8 cellular contexts compared by ENCODE assay signal in the genomic region with DNA sequence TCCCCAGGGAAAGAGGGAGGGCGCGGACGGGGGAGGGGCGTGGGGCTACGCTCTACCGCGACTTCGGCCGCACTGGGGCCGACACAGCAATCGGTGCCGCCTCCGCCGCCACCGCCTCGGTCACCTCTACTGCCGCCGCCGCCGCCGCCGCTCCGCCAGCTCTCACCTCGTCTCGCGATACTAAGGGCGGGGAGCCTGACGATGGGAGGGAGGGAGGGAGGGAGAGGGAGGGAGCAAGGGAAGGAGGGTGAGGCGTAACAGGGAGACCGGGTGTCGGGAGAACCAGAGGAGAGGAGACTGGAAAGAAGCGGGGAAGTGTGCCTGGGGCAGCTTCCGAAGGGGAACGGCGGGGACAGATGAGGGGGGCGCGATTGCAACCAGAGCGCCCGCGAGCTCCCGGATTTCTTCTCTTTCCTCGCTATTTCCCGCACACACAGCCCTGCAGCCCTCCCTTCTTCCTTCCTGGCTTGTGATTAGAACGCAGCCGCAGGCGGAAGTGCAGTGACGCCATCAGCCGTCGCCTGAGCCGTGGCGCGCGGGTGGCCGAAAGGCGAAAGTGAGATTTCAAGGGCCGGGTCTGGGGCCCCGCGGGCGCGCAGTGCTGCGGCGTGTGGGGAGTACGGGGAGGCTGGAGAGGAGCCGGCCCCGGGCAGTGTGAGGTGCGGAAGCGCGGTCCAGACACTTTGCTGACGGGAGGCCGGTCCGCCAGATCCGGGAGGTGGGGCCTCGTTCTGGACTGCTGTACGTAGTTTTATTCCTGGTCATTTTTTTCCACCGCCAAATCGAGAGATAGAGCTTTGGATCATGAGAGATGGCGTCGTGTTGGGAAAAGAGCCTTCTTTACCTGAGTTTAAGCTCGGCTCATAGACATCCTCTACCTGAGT.
DNase-seq lines count a peak whose midpoint lies in the region; ATAC-seq and TF ChIP-seq lines count a peak whose summit lies in the region.

A gene with protein sequence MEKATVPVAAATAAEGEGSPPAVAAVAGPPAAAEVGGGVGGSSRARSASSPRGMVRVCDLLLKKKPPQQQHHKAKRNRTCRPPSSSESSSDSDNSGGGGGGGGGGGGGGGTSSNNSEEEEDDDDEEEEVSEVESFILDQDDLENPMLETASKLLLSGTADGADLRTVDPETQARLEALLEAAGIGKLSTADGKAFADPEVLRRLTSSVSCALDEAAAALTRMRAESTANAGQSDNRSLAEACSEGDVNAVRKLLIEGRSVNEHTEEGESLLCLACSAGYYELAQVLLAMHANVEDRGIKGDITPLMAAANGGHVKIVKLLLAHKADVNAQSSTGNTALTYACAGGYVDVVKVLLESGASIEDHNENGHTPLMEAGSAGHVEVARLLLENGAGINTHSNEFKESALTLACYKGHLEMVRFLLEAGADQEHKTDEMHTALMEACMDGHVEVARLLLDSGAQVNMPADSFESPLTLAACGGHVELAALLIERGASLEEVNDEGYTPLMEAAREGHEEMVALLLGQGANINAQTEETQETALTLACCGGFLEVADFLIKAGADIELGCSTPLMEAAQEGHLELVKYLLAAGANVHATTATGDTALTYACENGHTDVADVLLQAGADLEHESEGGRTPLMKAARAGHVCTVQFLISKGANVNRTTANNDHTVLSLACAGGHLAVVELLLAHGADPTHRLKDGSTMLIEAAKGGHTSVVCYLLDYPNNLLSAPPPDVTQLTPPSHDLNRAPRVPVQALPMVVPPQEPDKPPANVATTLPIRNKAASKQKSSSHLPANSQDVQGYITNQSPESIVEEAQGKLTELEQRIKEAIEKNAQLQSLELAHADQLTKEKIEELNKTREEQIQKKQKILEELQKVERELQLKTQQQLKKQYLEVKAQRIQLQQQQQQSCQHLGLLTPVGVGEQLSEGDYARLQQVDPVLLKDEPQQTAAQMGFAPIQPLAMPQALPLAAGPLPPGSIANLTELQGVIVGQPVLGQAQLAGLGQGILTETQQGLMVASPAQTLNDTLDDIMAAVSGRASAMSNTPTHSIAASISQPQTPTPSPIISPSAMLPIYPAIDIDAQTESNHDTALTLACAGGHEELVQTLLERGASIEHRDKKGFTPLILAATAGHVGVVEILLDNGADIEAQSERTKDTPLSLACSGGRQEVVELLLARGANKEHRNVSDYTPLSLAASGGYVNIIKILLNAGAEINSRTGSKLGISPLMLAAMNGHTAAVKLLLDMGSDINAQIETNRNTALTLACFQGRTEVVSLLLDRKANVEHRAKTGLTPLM (N-terminal part only) (minus strand): TSS at position 131 of the 884 bp plus-strand sequence. CDS start 130 bp downstream, at position 1.

- H3K4me1 Mint-ChIP-seq in central memory CD8-positive, alpha-beta T cell, result peaks cover 58% of the 10 kb centered on the region

- peak; percentile 82 for DNase-seq in AG09319 (ENCODE audit: extremely low read depth, low read depth)
- peak; percentile 52 for DNase-seq in NCI-H345 treated with DMSO at 0.1 percent for 48 hours (lab: John Stamatoyannopoulos, UW; ENCODE audit: unreplicated experiment)
- peak; percentile 80 for DNase-seq in activated CD4-positive, CD25-positive, alpha-beta regulatory T cell treated with anti-CD3 and anti-CD28 coated beads, Interleukin-2, amount 50 U/mL, for 16 hours (ENCODE audit: low read depth, low spot score)
- peak; percentile 79 to 85 for DNase-seq in central memory CD8-positive, alpha-beta T cell (ENCODE audit: low spot score in 2 of 2)
- DNase-seq in islet precursor cell, result peak; percentile 97
- DNase-seq in stimulated activated CD4-positive, alpha-beta T cell treated with anti-CD3 and anti-CD28 coated beads, Interleukin-12 subunit alpha, Interleukin-12 subunit beta, amount 100 ng/mL, for 48 hours (ENCODE audit: low read depth in 2 of 3, low spot score in 1 of 3), result peak; percentile 84 to 88 (median 85)

- peak; percentile 78 for ATAC-seq in GM19023 (IDR thresholded peaks at IDR 0.05; ENCODE audit: unreplicated experiment)
- peak; percentile 82 for ATAC-seq in HG03280 (IDR thresholded peaks at IDR 0.05; ENCODE audit: unreplicated experiment)
- peak; percentile 73 for ATAC-seq in central memory CD8-positive, alpha-beta T cell (replicated peaks; ENCODE audit: extremely low read depth, poor library complexity, severe bottlenecking)

- H3K27ac Mint-ChIP-seq in central memory CD8-positive, alpha-beta T cell (ENCODE audit: low read depth), result peak within 1 kb of the TSS; percentile 100

- H3K9me3 Mint-ChIP-seq in central memory CD8-positive, alpha-beta T cell, result no peaks in the 10 kb centered on the region

- no peaks in the 10 kb centered on the region for H3K27me3 Mint-ChIP-seq in central memory CD8-positive, alpha-beta T cell

- H3K36me3 Mint-ChIP-seq in central memory CD8-positive, alpha-beta T cell (ENCODE audit: insufficient read depth), result peaks cover 27% of the 10 kb centered on the region

- H3K4me3 Mint-ChIP-seq in central memory CD8-positive, alpha-beta T cell, result peak within 1 kb of the TSS; percentile 99

- TF ChIP-seq CTCF in AG09319 (IDR thresholded peaks at IDR 0.05; ENCODE audit: low read depth, low read length), result no peak

Comparison
In these comparisons a context has a peak if more than half of its experiments do, and no peak if none do; other contexts are left out.
1. Peak in every context shown above with its lines: DNase-seq and ATAC-seq.